ENCODE assay signal across 8 cellular contexts in genomic region chr6:33288141-33288941, GRCh38. TPM values are rescaled to one million over a fixed set of nuclear protein-coding genes. Genes with fewer than 3 reads are reported as not detected.
DNase-seq lines count a peak whose midpoint lies in the region; ATAC-seq, FAIRE-seq and TF ChIP-seq lines count a peak whose summit lies in the region.

No MANE protein-coding gene starts in this region.

- H3K4me2 ChIP-seq in GM12878 (ENCODE audit: control insufficient read depth, insufficient read depth) (peak overlapping the region; percentile 46), mesenchymal stem cell (ENCODE audit: low read length, poor library complexity, severe bottlenecking) (peak overlapping the region; percentile 73)

- H3K27me3 ChIP-seq in heart left ventricle (no peaks in the 10 kb centered on the region), GM12878 (replicated peaks in 1 of 2; ENCODE audit: control insufficient read depth in 2 of 2, insufficient read depth in 2 of 2, low read length in 1 of 2) (no peaks in the 10 kb centered on the region), mesenchymal stem cell (ENCODE audit: control insufficient read depth in 1 of 2, insufficient read depth in 1 of 2, low read length in 2 of 2) (no peaks in the 10 kb centered on the region), aorta (ENCODE audit: control insufficient read depth in 1 of 2, insufficient read depth in 2 of 2, low read length in 1 of 2) (no peaks in the 10 kb centered on the region)

- TF ChIP-seq CTCF in heart left ventricle (IDR thresholded peaks at IDR 0.05) (no peak), GM12878 (IDR thresholded peaks at IDR 0.05 in 2 of 3, conservative IDR thresholded peaks at IDR 0.05 in 1 of 3; ENCODE audit: control insufficient read depth in 2 of 3, extremely low read depth in 1 of 3, insufficient read depth in 1 of 3, low read depth in 3 of 3, low read length in 3 of 3) (no peak)

- BruUV-seq in GM12878 (replicated peaks; lab: Mats Ljungman, UMichigan), result TSS peak; percentile 85

- no peak overlapping the region for H2BK12ac ChIP-seq in mesenchymal stem cell (ENCODE audit: low read length in 2 of 2)

- H3K23ac ChIP-seq in mesenchymal stem cell (ENCODE audit: low read length in 2 of 2), result no peak overlapping the region

- H3K18ac ChIP-seq in mesenchymal stem cell (ENCODE audit: low read depth in 1 of 2, low read length in 2 of 2), result no peak overlapping the region

- peak overlapping the region; percentile 31 for H4K91ac ChIP-seq in mesenchymal stem cell (ENCODE audit: low read length)

- H2BK5ac ChIP-seq in mesenchymal stem cell (ENCODE audit: low read depth, low read length, poor library complexity, severe bottlenecking), result peak overlapping the region; percentile 15

- no peak for ATAC-seq in heart left ventricle
- no peak for ATAC-seq in Right ventricle myocardium inferior
- peak; percentile 2; the same call in 2 of the 3 replicates for ATAC-seq in GM12878
- no peak for ATAC-seq in aorta (ENCODE audit: low FRiP score)
- ATAC-seq in esophagus mucosa, result no peak

- H4K8ac ChIP-seq in mesenchymal stem cell (ENCODE audit: low read length), result peak overlapping the region; percentile 9

- RAD21 ChIA-PET in GM12878 (lab: Charles Lee; ENCODE audit: unreplicated experiment), result interaction anchor here (1.2 to 2.6 kb wide), 9 partner anchors 10 to 142 kb away, joined by 4 to 12 read pairs (median 8); partner anchors contain the start of genes B3GALT4, RPS18, VPS52 and ZBTB22

- no peak overlapping the region for H2BK15ac ChIP-seq in mesenchymal stem cell (ENCODE audit: low read depth, poor library complexity, severe bottlenecking)

- TF ChIP-seq RAD21 in GM12878 (IDR thresholded peaks at IDR 0.05; ENCODE audit: insufficient read depth, low read depth, low read length), result no peak

- intact Hi-C loops in heart left ventricle (cut with DNase I) (loop anchor here in 1 of 10 donors (2.0 kb wide), 1 partner anchor 16 kb away; the partner anchor contains the start of gene RPS18), Right ventricle myocardium inferior (cut with DNase I) (loop anchor here (10.0 kb wide), 1 partner anchor 126 kb away; the partner anchor contains the start of genes CUTA and PHF1), GM12878 (cut with micrococcal nuclease; ENCODE audit: unreplicated experiment) (no loop called here), aorta (cut with DNase I) (no loop called here)

- H3K27ac ChIP-seq in heart left ventricle (peak overlapping the region in 11 of 12 donors; percentile 48 to 89 (median 81)), GM12878 (ENCODE audit: control insufficient read depth, insufficient read depth) (no peak overlapping the region), mesenchymal stem cell (ENCODE audit: low read length, poor library complexity, severe bottlenecking) (no peak overlapping the region), aorta (ENCODE audit: low read depth in 1 of 2, low read length in 2 of 2) (no peak overlapping the region)

- no peak for TF ChIP-seq POLR2A in heart left ventricle (IDR thresholded peaks at IDR 0.05)
- TF ChIP-seq POLR2A in GM12878 (IDR thresholded peaks at IDR 0.05; ENCODE audit: low read depth, low read length), result no peak

- WGBS in heart left ventricle, 4 donors, result 12 to 17% (median 12%) methylated on average over 19 to 23 of the region's 23 CpGs
- 3% methylated on average over 23 of the region's 23 CpGs for WGBS in GM12878 (ENCODE audit: insufficient coverage, insufficient replicate concordance, low lambda C conversion rate, missing lambda C conversion rate)
- 17% methylated on average over 15 of the region's 23 CpGs for WGBS in mesenchymal stem cell
- WGBS in aorta, 2 donors, result 11% methylated on average over 23 of the region's 23 CpGs

- CTCF ChIA-PET in GM12878 (lab: Yijun Ruan, JAX), result interaction anchor here (1.2 to 5.0 kb wide), 3 partner anchors 11 to 56 kb away, joined by 4 to 28 read pairs (median 8); partner anchors contain the start of genes B3GALT4 and RGL2

- H2BK120ac ChIP-seq in mesenchymal stem cell (ENCODE audit: low read depth, low read length), result no peak overlapping the region

- peak overlapping the region in 1 of 2 experiments; percentile 43 for H3K4ac ChIP-seq in mesenchymal stem cell (ENCODE audit: low read depth in 1 of 2, low read length in 2 of 2)

- H3K36me3 ChIP-seq in heart left ventricle, result peaks cover 0 to 77% (median 64%) of the 10 kb centered on the region in 9 donors
- H3K36me3 ChIP-seq in GM12878 (ENCODE audit: control insufficient read depth in 2 of 2, insufficient read depth in 2 of 2, low read length in 1 of 2), result peaks cover 2 to 36% of the 10 kb centered on the region in 2 experiments; a peak in 3 of 4 replicates
- peaks cover 47 to 74% of the 10 kb centered on the region in 2 experiments for H3K36me3 ChIP-seq in mesenchymal stem cell (ENCODE audit: control insufficient read depth in 1 of 2, insufficient read depth in 2 of 2, low read depth in 1 of 2, low read length in 2 of 2)
- H3K36me3 ChIP-seq in aorta (ENCODE audit: control insufficient read depth in 1 of 2, insufficient read depth in 2 of 2, low read length in 1 of 2), result no peaks in the 10 kb centered on the region

- H4K20me1 ChIP-seq in GM12878 (ENCODE audit: control insufficient read depth, insufficient read depth), result no peaks in the 10 kb centered on the region

- H3K9ac ChIP-seq in GM12878 (ENCODE audit: control insufficient read depth, insufficient read depth, low read length) (peak overlapping the region; percentile 73), mesenchymal stem cell (ENCODE audit: low read length) (peak overlapping the region; percentile 96)

- peaks cover 31% of the 10 kb centered on the region for H3K79me2 ChIP-seq in GM12878 (ENCODE audit: control insufficient read depth, insufficient read depth, low read length)

- DNase-seq in heart left ventricle (no peak), Right ventricle myocardium inferior (ENCODE audit: missing footprints) (no peak), GM12878 (ENCODE audit: low read depth, low spot score) (no peak), mesenchymal stem cell (no peak), aorta (no peak), NCI-H1417 (lab: John Stamatoyannopoulos, UW) (no peak)
- no peak for DNase-seq in stimulated activated CD4-positive, alpha-beta T cell treated with anti-CD3 and anti-CD28 coated beads, Interleukin-12 subunit alpha, Interleukin-12 subunit beta, amount 100 ng/mL, for 4 hours

- no peak overlapping the region for H3K14ac ChIP-seq in mesenchymal stem cell (ENCODE audit: low read length in 2 of 2)

- H2AK5ac ChIP-seq in mesenchymal stem cell (ENCODE audit: low read length, severe bottlenecking), result no peak overlapping the region

- H3K79me1 ChIP-seq in mesenchymal stem cell (replicated peaks; ENCODE audit: low read length, poor library complexity, severe bottlenecking), result peaks cover 36% of the 10 kb centered on the region

- SMC1A ChIA-PET in GM12878 (lab: Charles Lee; ENCODE audit: uncharacterized antibody, unreplicated experiment), result interaction anchor here (1.3 to 4.4 kb wide), 7 partner anchors 9 to 30 kb away, joined by 3 to 25 read pairs (median 5); partner anchors contain the start of genes B3GALT4, RPS18, VPS52 and ZBTB22

- H3K9me3 ChIP-seq in heart left ventricle, result no peaks in the 10 kb centered on the region
- H3K9me3 ChIP-seq in GM12878 (replicated peaks; ENCODE audit: control insufficient read depth, insufficient read depth, low read length), result no peaks in the 10 kb centered on the region
- H3K9me3 ChIP-seq in mesenchymal stem cell (ENCODE audit: control insufficient read depth, low read length), result no peaks in the 10 kb centered on the region
- no peaks in the 10 kb centered on the region for H3K9me3 ChIP-seq in aorta (ENCODE audit: control insufficient read depth, low read length)

- peak overlapping the region; percentile 60 to 90 (median 73) for H3K4me3 ChIP-seq in heart left ventricle
- H3K4me3 ChIP-seq in GM12878, result peak overlapping the region; percentile 78
- peak overlapping the region; percentile 73 to 97 for H3K4me3 ChIP-seq in mesenchymal stem cell (ENCODE audit: insufficient read depth in 1 of 2, low read depth in 1 of 2, low read length in 2 of 2)
- peak overlapping the region; percentile 39 to 74 for H3K4me3 ChIP-seq in aorta (ENCODE audit: low read length in 2 of 2)

- in situ Hi-C loops in GM12878 (cut with MboI), result no loop called here

- TF ChIP-seq EP300 in GM12878 (IDR thresholded peaks at IDR 0.05; ENCODE audit: borderline replicate concordance in 1 of 2, control insufficient read depth in 1 of 2, low read depth in 2 of 2, low read length in 2 of 2), result no peak

- POLR2A ChIA-PET in GM12878 (lab: Charles Lee), result interaction anchor here (0.8 to 3.5 kb wide), 11 partner anchors 10 to 129 kb away, joined by 3 to 60 read pairs (median 8); partner anchors contain the start of genes B3GALT4, CUTA, RGL2 and RPS18

- no peak for FAIRE-seq in GM12878 (lab: Jason Lieb, UNC)

- H2AFZ ChIP-seq in GM12878 (ENCODE audit: control insufficient read depth, low read depth, low read length), result peak overlapping the region; percentile 98
- H2AFZ ChIP-seq in mesenchymal stem cell (ENCODE audit: low read depth, low read length), result no peak overlapping the region

- peaks cover 0 to 25% (median 18%) of the 10 kb centered on the region in 12 donors for H3K4me1 ChIP-seq in heart left ventricle
- H3K4me1 ChIP-seq in GM12878 (ENCODE audit: control insufficient read depth, insufficient read depth, low read length), result no peaks in the 10 kb centered on the region
- H3K4me1 ChIP-seq in mesenchymal stem cell (ENCODE audit: control insufficient read depth, insufficient read depth, low read depth, low read length), result peaks cover 15% of the 10 kb centered on the region
- H3K4me1 ChIP-seq in aorta (ENCODE audit: control insufficient read depth in 1 of 2, insufficient read depth in 2 of 2, low read length in 2 of 2), result no peaks in the 10 kb centered on the region

RNA-seq across cellular contexts. Expression of gene WDR46, which starts 0.7 kb away (rescaled TPM):
- total RNA-seq in heart left ventricle, result 10 to 100 TPM; 12.2 to 39.5 (median 21.4) TPM
- 10 to 100 TPM; 20.8 to 41.0 TPM for polyA plus RNA-seq in heart left ventricle
- 15.9 TPM for total RNA-seq in Right ventricle myocardium inferior
- 48.9 and 51.3 TPM in 2 replicates for total RNA-seq in GM12878 (2013; cell fraction: nucleolus; rRNA removed)
- total RNA-seq in GM12878 (2014; rRNA removed), result 82.7 and 98.4 TPM in 2 replicates
- total RNA-seq in GM12878 (2014; rRNA removed; fragmentation: Illumina TruSeq; extraction: Trizol), result 93.9 and 98.0 TPM in 2 replicates
- total RNA-seq in GM12878 (2021), result 90.4 and 96.4 TPM in 2 replicates
- polyA plus RNA-seq in GM12878 (2011; ENCODE audit: low read depth), result 30.0 TPM
- 31.7 and 50.0 TPM in 2 replicates for polyA plus RNA-seq in GM12878 (2011; rRNA removed)
- 55.6 and 72.4 TPM in 2 replicates for polyA plus RNA-seq in GM12878 (2011; cell fraction: cytosol; rRNA removed)
- 141 and 154 TPM in 2 replicates for polyA plus RNA-seq in GM12878 (2011; cell fraction: nucleus; rRNA removed)
- 42.3 and 52.4 TPM in 2 replicates for polyA plus RNA-seq in GM12878 (2012)
- polyA plus RNA-seq in GM12878 (2014; fragmentation: Illumina TruSeq; extraction: Trizol), result 58.9 and 66.9 TPM in 2 replicates
- polyA plus RNA-seq in GM12878 (2014; fragmentation: Nextera tagmentation; extraction: Ambion mirVana), result 10 to 100 TPM; 10.1 to 23.5 TPM
- polyA plus RNA-seq in GM12878 (2014; rRNA removed), result 75.5 and 88.6 TPM in 2 replicates
- 100 to 1,000 TPM; 134 to 147 TPM for polyA plus RNA-seq in GM12878 (2016; fragmentation: Nextera tagmentation; extraction: Ambion mirVana)
- polyA minus RNA-seq in GM12878 (2011; rRNA and poly(A)+ RNA removed), result 78.2 and 78.6 TPM in 2 replicates
- polyA minus RNA-seq in GM12878 (2011; cell fraction: cytosol; rRNA and poly(A)+ RNA removed), result 32.6 and 39.4 TPM in 2 replicates
- 43.9 and 77.9 TPM in 2 replicates for polyA minus RNA-seq in GM12878 (2011; cell fraction: nucleus; rRNA and poly(A)+ RNA removed)
- polyA plus RNA-seq in mesenchymal stem cell (2013, experiment 1 of 2), result 66.3 TPM
- polyA plus RNA-seq in mesenchymal stem cell (2013, experiment 2 of 2), result 59.2 TPM
- 10 to 100 TPM; 40.6 TPM for total RNA-seq in aorta
- polyA plus RNA-seq in aorta, result 100 to 1,000 TPM in 1 of 2 donors, 10 to 100 TPM in 1; 24.5 to 143 TPM
- 31.5 TPM for total RNA-seq in esophagus mucosa

RNA-seq across cellular contexts. Expression of gene PFDN6, which starts 1.1 kb away (rescaled TPM):
- total RNA-seq in heart left ventricle (10 to 100 TPM; 29.2 to 62.2 (median 43.2) TPM), Right ventricle myocardium inferior (57.8 TPM), GM12878 (2014; rRNA removed) (110 and 131 TPM in 2 replicates), GM12878 (2014; rRNA removed; fragmentation: Illumina TruSeq; extraction: Trizol) (134 and 141 TPM in 2 replicates), GM12878 (2021) (87.8 and 91.8 TPM in 2 replicates), aorta (10 to 100 TPM; 19.8 to 23.7 TPM), esophagus mucosa (39.9 TPM)
- polyA plus RNA-seq in heart left ventricle (100 to 1,000 TPM; 243 to 287 TPM), GM12878 (2011; rRNA removed) (73.4 and 83.5 TPM in 2 replicates), GM12878 (2014; fragmentation: Illumina TruSeq; extraction: Trizol) (168 and 182 TPM in 2 replicates), GM12878 (2014; fragmentation: Nextera tagmentation; extraction: Ambion mirVana) (1 to 10 TPM; 3.1 to 5.7 TPM), GM12878 (2014; rRNA removed) (164 and 165 TPM in 2 replicates), GM12878 (2016; fragmentation: Nextera tagmentation; extraction: Ambion mirVana) (10 to 100 TPM; 27.7 to 35.7 TPM), aorta (100 to 1,000 TPM in 1 of 2 donors, 10 to 100 TPM in 1; 71.4 to 114 TPM)
- 15.0 and 16.1 TPM in 2 replicates for total RNA-seq in GM12878 (2013; cell fraction: nucleolus; rRNA removed)
- polyA plus RNA-seq in GM12878 (2011; ENCODE audit: low read depth), result 149 TPM
- polyA plus RNA-seq in GM12878 (2011; cell fraction: cytosol; rRNA removed), result 37.7 and 46.6 TPM in 2 replicates
- polyA plus RNA-seq in GM12878 (2011; cell fraction: nucleus; rRNA removed), result 53.0 and 60.5 TPM in 2 replicates
- polyA plus RNA-seq in GM12878 (2012), result 83.0 and 98.2 TPM in 2 replicates
- 20.4 and 20.6 TPM in 2 replicates for polyA minus RNA-seq in GM12878 (2011; rRNA and poly(A)+ RNA removed)
- 10.8 and 12.3 TPM in 2 replicates for polyA minus RNA-seq in GM12878 (2011; cell fraction: cytosol; rRNA and poly(A)+ RNA removed)
- polyA minus RNA-seq in GM12878 (2011; cell fraction: nucleus; rRNA and poly(A)+ RNA removed), result 25.8 and 32.7 TPM in 2 replicates
- 52.4 TPM for polyA plus RNA-seq in mesenchymal stem cell (2013, experiment 1 of 2)
- polyA plus RNA-seq in mesenchymal stem cell (2013, experiment 2 of 2), result 52.8 TPM

RNA-seq across cellular contexts. Expression of gene RGL2, which starts 10.4 kb away (rescaled TPM):
- 10 to 100 TPM; 39.3 to 61.1 (median 48.4) TPM for total RNA-seq in heart left ventricle
- 10 to 100 TPM; 34.9 to 67.8 TPM for polyA plus RNA-seq in heart left ventricle
- 64.5 TPM for total RNA-seq in Right ventricle myocardium inferior
- total RNA-seq in GM12878 (2013; cell fraction: nucleolus; rRNA removed), result 38.8 and 43.0 TPM in 2 replicates
- total RNA-seq in GM12878 (2014; rRNA removed), result 7.1 and 7.2 TPM in 2 replicates
- 5.7 and 6.9 TPM in 2 replicates for total RNA-seq in GM12878 (2014; rRNA removed; fragmentation: Illumina TruSeq; extraction: Trizol)
- 17.8 and 21.2 TPM in 2 replicates for total RNA-seq in GM12878 (2021)
- 10.6 TPM for polyA plus RNA-seq in GM12878 (2011; ENCODE audit: low read depth)
- 11.4 and 15.5 TPM in 2 replicates for polyA plus RNA-seq in GM12878 (2011; rRNA removed)
- polyA plus RNA-seq in GM12878 (2011; cell fraction: cytosol; rRNA removed), result 9.6 and 13.7 TPM in 2 replicates
- polyA plus RNA-seq in GM12878 (2011; cell fraction: nucleus; rRNA removed), result 269 and 282 TPM in 2 replicates
- polyA plus RNA-seq in GM12878 (2012), result 20.2 and 22.4 TPM in 2 replicates
- polyA plus RNA-seq in GM12878 (2014; fragmentation: Illumina TruSeq; extraction: Trizol), result 5.2 and 9.0 TPM in 2 replicates
- 1 to 10 TPM in 1 of 2 experiments, under 1 TPM in 1; 0.84 to 2.7 TPM for polyA plus RNA-seq in GM12878 (2014; fragmentation: Nextera tagmentation; extraction: Ambion mirVana)
- polyA plus RNA-seq in GM12878 (2014; rRNA removed), result 14.5 and 18.1 TPM in 2 replicates
- 1 to 10 TPM; 5.2 to 6.5 TPM for polyA plus RNA-seq in GM12878 (2016; fragmentation: Nextera tagmentation; extraction: Ambion mirVana)
- 6.0 and 19.5 TPM in 2 replicates for polyA minus RNA-seq in GM12878 (2011; rRNA and poly(A)+ RNA removed)
- 4.0 and 4.7 TPM in 2 replicates for polyA minus RNA-seq in GM12878 (2011; cell fraction: cytosol; rRNA and poly(A)+ RNA removed)
- polyA minus RNA-seq in GM12878 (2011; cell fraction: nucleus; rRNA and poly(A)+ RNA removed), result 38.9 and 53.4 TPM in 2 replicates
- 36.7 TPM for polyA plus RNA-seq in mesenchymal stem cell (2013, experiment 1 of 2)
- 36.6 TPM for polyA plus RNA-seq in mesenchymal stem cell (2013, experiment 2 of 2)
- total RNA-seq in aorta, result 100 to 1,000 TPM in 1 of 2 donors, 10 to 100 TPM in 1; 71.5 to 107 TPM
- 100 to 1,000 TPM in 1 of 2 donors, 10 to 100 TPM in 1; 20.3 to 178 TPM for polyA plus RNA-seq in aorta
- total RNA-seq in esophagus mucosa, result 55.8 TPM

RNA-seq across cellular contexts. Expression of gene B3GALT4, which starts 11.4 kb away (rescaled TPM):
- total RNA-seq in heart left ventricle (10 to 100 TPM in 2 of 9 donors, 1 to 10 TPM in 7; 7.3 to 13.8 (median 9.1) TPM), Right ventricle myocardium inferior (8.5 TPM), GM12878 (2014; rRNA removed) (6.8 and 8.2 TPM in 2 replicates), GM12878 (2014; rRNA removed; fragmentation: Illumina TruSeq; extraction: Trizol) (2.8 and 2.9 TPM in 2 replicates), GM12878 (2021) (6.2 and 6.5 TPM in 2 replicates), aorta (10 to 100 TPM; 12.7 to 14.3 TPM), esophagus mucosa (16.9 TPM)
- polyA plus RNA-seq in heart left ventricle (1 to 10 TPM; 7.4 to 8.7 TPM), GM12878 (2011; rRNA removed) (1.0 and 1.8 TPM in 2 replicates), GM12878 (2014; fragmentation: Illumina TruSeq; extraction: Trizol) (0.33 and 0.98 TPM in 2 replicates), GM12878 (2014; fragmentation: Nextera tagmentation; extraction: Ambion mirVana) (under 1 TPM; 0.27 to 0.37 TPM), GM12878 (2014; rRNA removed) (4.6 and 5.1 TPM in 2 replicates), GM12878 (2016; fragmentation: Nextera tagmentation; extraction: Ambion mirVana) (1 to 10 TPM; 2.4 to 3.8 TPM), aorta (10 to 100 TPM in 1 of 2 donors, 1 to 10 TPM in 1; 8.3 to 17.0 TPM)
- 14.5 and 15.4 TPM in 2 replicates for total RNA-seq in GM12878 (2013; cell fraction: nucleolus; rRNA removed)
- polyA plus RNA-seq in GM12878 (2011; ENCODE audit: low read depth), result 1.5 TPM
- 2.4 and 3.0 TPM in 2 replicates for polyA plus RNA-seq in GM12878 (2011; cell fraction: cytosol; rRNA removed)
- polyA plus RNA-seq in GM12878 (2011; cell fraction: nucleus; rRNA removed), result 3.8 and 4.4 TPM in 2 replicates
- 5.8 TPM in 2 replicates for polyA plus RNA-seq in GM12878 (2012)
- 2.7 and 7.0 TPM in 2 replicates for polyA minus RNA-seq in GM12878 (2011; rRNA and poly(A)+ RNA removed)
- 1.7 and 3.2 TPM in 2 replicates for polyA minus RNA-seq in GM12878 (2011; cell fraction: cytosol; rRNA and poly(A)+ RNA removed)
- polyA minus RNA-seq in GM12878 (2011; cell fraction: nucleus; rRNA and poly(A)+ RNA removed), result 12.5 and 20.7 TPM in 2 replicates
- 2.8 TPM for polyA plus RNA-seq in mesenchymal stem cell (2013, experiment 1 of 2)
- 3.1 TPM for polyA plus RNA-seq in mesenchymal stem cell (2013, experiment 2 of 2)

RNA-seq across cellular contexts. Expression of gene RPS18, which starts 16.5 kb away (rescaled TPM):
- total RNA-seq in heart left ventricle, result 1,000 to 10,000 TPM in 4 of 9 donors, 100 to 1,000 TPM in 5; 685 to 1,292 (median 971) TPM
- 1,000 to 10,000 TPM; 2,229 to 3,458 TPM for polyA plus RNA-seq in heart left ventricle
- 1,075 TPM for total RNA-seq in Right ventricle myocardium inferior
- total RNA-seq in GM12878 (2013; cell fraction: nucleolus; rRNA removed), result 558 and 624 TPM in 2 replicates
- total RNA-seq in GM12878 (2014; rRNA removed), result 6,753 and 7,288 TPM in 2 replicates
- 7,180 and 7,566 TPM in 2 replicates for total RNA-seq in GM12878 (2014; rRNA removed; fragmentation: Illumina TruSeq; extraction: Trizol)
- 5,526 and 5,774 TPM in 2 replicates for total RNA-seq in GM12878 (2021)
- polyA plus RNA-seq in GM12878 (2011; ENCODE audit: low read depth), result 17,971 TPM
- polyA plus RNA-seq in GM12878 (2011; rRNA removed), result 8,077 and 9,878 TPM in 2 replicates
- polyA plus RNA-seq in GM12878 (2011; cell fraction: cytosol; rRNA removed), result 10,835 and 16,153 TPM in 2 replicates
- 3,547 and 5,859 TPM in 2 replicates for polyA plus RNA-seq in GM12878 (2011; cell fraction: nucleus; rRNA removed)
- 12,427 and 13,567 TPM in 2 replicates for polyA plus RNA-seq in GM12878 (2012)
- 7,632 and 8,884 TPM in 2 replicates for polyA plus RNA-seq in GM12878 (2014; fragmentation: Illumina TruSeq; extraction: Trizol)
- polyA plus RNA-seq in GM12878 (2014; fragmentation: Nextera tagmentation; extraction: Ambion mirVana), result over 10,000 TPM; 17,270 to 20,828 TPM
- polyA plus RNA-seq in GM12878 (2014; rRNA removed), result 9,185 and 10,303 TPM in 2 replicates
- 1,000 to 10,000 TPM; 4,228 to 4,318 TPM for polyA plus RNA-seq in GM12878 (2016; fragmentation: Nextera tagmentation; extraction: Ambion mirVana)
- 5,090 and 5,101 TPM in 2 replicates for polyA minus RNA-seq in GM12878 (2011; rRNA and poly(A)+ RNA removed)
- 963 and 1,029 TPM in 2 replicates for polyA minus RNA-seq in GM12878 (2011; cell fraction: cytosol; rRNA and poly(A)+ RNA removed)
- 288 and 344 TPM in 2 replicates for polyA minus RNA-seq in GM12878 (2011; cell fraction: nucleus; rRNA and poly(A)+ RNA removed)
- 6,369 TPM for polyA plus RNA-seq in mesenchymal stem cell (2013, experiment 1 of 2)
- 6,579 TPM for polyA plus RNA-seq in mesenchymal stem cell (2013, experiment 2 of 2)
- total RNA-seq in aorta, result 1,000 to 10,000 TPM; 1,497 to 1,720 TPM
- 1,000 to 10,000 TPM; 4,066 to 5,431 TPM for polyA plus RNA-seq in aorta
- 3,499 TPM for total RNA-seq in esophagus mucosa

Comparison
In these comparisons a context has a peak if more than half of its experiments do, and no peak if none do; other contexts are left out.
1. H3K27ac ChIP-seq: peak in heart left ventricle (11 of 12); none in GM12878 (single experiment), mesenchymal stem cell (single experiment) and aorta (0 of 2).
2. Peak in every context shown above with its lines, with median percentiles within 50 percentile points of each other: H3K4me3 ChIP-seq.